Comparison of ENCODE assay signal across 17 cellular contexts in the genomic region with DNA sequence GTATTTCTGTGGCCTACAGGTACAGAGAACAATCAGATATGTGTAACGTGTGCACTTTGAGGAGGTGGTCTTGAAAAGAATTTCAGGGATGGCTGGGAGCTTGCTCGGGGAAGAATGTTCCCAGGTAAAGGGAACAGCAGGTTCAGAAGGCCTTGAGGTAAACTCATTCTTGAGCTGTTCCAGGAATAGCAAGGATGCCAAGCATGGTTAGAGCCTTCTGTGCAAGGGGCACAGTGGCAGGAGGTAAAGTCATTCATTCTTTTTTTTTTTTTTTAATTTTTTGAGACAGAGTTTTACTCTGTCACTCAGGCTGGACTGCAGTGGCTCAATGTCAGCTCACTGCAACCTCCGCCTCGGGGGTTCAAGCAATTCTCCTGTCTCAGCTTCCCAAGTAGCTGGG. TPM values are rescaled to one million over a fixed set of nuclear protein-coding genes. Genes with fewer than 3 reads are reported as not detected.
DNase-seq lines count a peak whose midpoint lies in the region; ATAC-seq and TF ChIP-seq lines count a peak whose summit lies in the region.
"Had no signal": no experiment of that assay in that cellular context is flagged by ENCODE, and none has a peak within 500 bp of the region (broad histone marks: within the 10 kb centered on the region; RNA-seq: fewer than 3 reads in every experiment).

No MANE protein-coding gene starts in this region.

- peaks cover 0 to 10% of the 10 kb centered on the region in 2 experiments for H3K4me1 ChIP-seq in trophoblast cell (ENCODE audit: control insufficient read depth in 1 of 2, insufficient read depth in 2 of 2, low read length in 2 of 2)
- peaks cover 5% of the 10 kb centered on the region for H3K4me1 ChIP-seq in CD8-positive, alpha-beta memory T cell (ENCODE audit: insufficient read depth, low read length)

- H3K36me3 Mint-ChIP-seq in T-helper 17 cell (ENCODE audit: low read depth) (peaks cover 2% of the 10 kb centered on the region), Calu3 (ENCODE audit: insufficient read depth, unreplicated experiment) (peaks cover 12% of the 10 kb centered on the region)
- peaks cover 55% of the 10 kb centered on the region for H3K36me3 Mint-ChIP-seq in stimulated activated effector memory CD8-positive, alpha-beta T cell treated with anti-CD3 and anti-CD28 coated beads, Interleukin-12 subunit alpha, Interleukin-12 subunit beta, amount 100 ng/mL, for 72 hours
- peaks cover 0 to 57% (median 6%) of the 10 kb centered on the region in 3 donors for H3K36me3 Mint-ChIP-seq in CD8-positive, alpha-beta memory T cell

- H3K4me1 Mint-ChIP-seq in T-helper 17 cell (peaks cover 40% of the 10 kb centered on the region), Calu3 (ENCODE audit: low read depth, unreplicated experiment) (peaks cover 10% of the 10 kb centered on the region)
- peaks cover 44% of the 10 kb centered on the region for H3K4me1 Mint-ChIP-seq in stimulated activated effector memory CD8-positive, alpha-beta T cell treated with anti-CD3 and anti-CD28 coated beads, Interleukin-12 subunit alpha, Interleukin-12 subunit beta, amount 100 ng/mL, for 72 hours
- peaks cover 40 to 60% (median 44%) of the 10 kb centered on the region in 3 donors for H3K4me1 Mint-ChIP-seq in CD8-positive, alpha-beta memory T cell

- H2BK5ac ChIP-seq in trophoblast cell (ENCODE audit: low read depth, low read length, poor library complexity) = no peak overlapping the region

- H3K4ac ChIP-seq in trophoblast cell (ENCODE audit: low read depth, low read length) = no peak overlapping the region

- peaks cover 4% of the 10 kb centered on the region for H3K79me2 ChIP-seq in trophoblast cell (ENCODE audit: control insufficient read depth, insufficient read depth, low read length, poor library complexity)

- H3K36me3 ChIP-seq in trophoblast cell (ENCODE audit: control insufficient read depth in 1 of 2, insufficient read depth in 2 of 2, low read length in 2 of 2) = peaks cover 4 to 6% of the 10 kb centered on the region in 2 experiments
- no peaks in the 10 kb centered on the region for H3K36me3 ChIP-seq in CD8-positive, alpha-beta memory T cell (ENCODE audit: insufficient read depth, low read length)

- no peaks in the 10 kb centered on the region for H3K27me3 Mint-ChIP-seq in T-helper 17 cell
- H3K27me3 Mint-ChIP-seq in Calu3 (ENCODE audit: unreplicated experiment) = no peaks in the 10 kb centered on the region
- no peaks in the 10 kb centered on the region for H3K27me3 Mint-ChIP-seq in CD8-positive, alpha-beta memory T cell
- H3K27me3 Mint-ChIP-seq: B cell; CD4-positive, alpha-beta T cell had no signal

- no peak overlapping the region for H4K8ac ChIP-seq in trophoblast cell (ENCODE audit: low read depth, low read length)

- no peak overlapping the region for H2AFZ ChIP-seq in trophoblast cell (ENCODE audit: insufficient read depth, low read length, poor library complexity)

- no peak overlapping the region for H3K4me3 Mint-ChIP-seq in T-helper 17 cell
- H3K4me3 Mint-ChIP-seq in stimulated activated effector memory CD8-positive, alpha-beta T cell treated with anti-CD3 and anti-CD28 coated beads, Interleukin-12 subunit alpha, Interleukin-12 subunit beta, amount 100 ng/mL, for 72 hours = no peak overlapping the region
- H3K4me3 Mint-ChIP-seq in Calu3 (ENCODE audit: low read depth, unreplicated experiment) = no peak overlapping the region
- H3K4me3 Mint-ChIP-seq in CD8-positive, alpha-beta memory T cell = no peak overlapping the region
- H3K4me3 Mint-ChIP-seq: B cell; CD4-positive, alpha-beta T cell; CD8-positive, alpha-beta T cell had no signal

- H4K91ac ChIP-seq in trophoblast cell (ENCODE audit: low read depth, low read length) = no peak overlapping the region

- no peak overlapping the region for H3K23ac ChIP-seq in trophoblast cell (ENCODE audit: low read length)

- no peak overlapping the region for H2BK12ac ChIP-seq in trophoblast cell (ENCODE audit: low read length)

- POLR2A ChIA-PET in CD8-positive, alpha-beta memory T cell (lab: Charles Lee) = no interaction called here

- H3K4me3 ChIP-seq in trophoblast cell (ENCODE audit: low read depth, low read length) = no peak overlapping the region
- no peak overlapping the region for H3K4me3 ChIP-seq in CD8-positive, alpha-beta memory T cell (ENCODE audit: low read length)
- H3K4me3 ChIP-seq: BLaER1 treated with 17β-estradiol and CSF1 and Interleukin-3, amounts not matched to agents 10 nM and 100 nM had no signal

- no CpG with 5 or more reads among the region's 4 CpGs for WGBS in trophoblast cell (ENCODE audit: extremely low coverage, insufficient coverage, insufficient read length)

- H4K12ac ChIP-seq in trophoblast cell (ENCODE audit: low read depth, low read length) = no peak overlapping the region

- no peaks in the 10 kb centered on the region for H3K9me3 ChIP-seq in T-helper 17 cell (ENCODE audit: control insufficient read depth, low read length, poor library complexity, severe bottlenecking)
- H3K9me3 ChIP-seq in trophoblast cell (ENCODE audit: insufficient read depth, low read depth, low read length) = no peaks in the 10 kb centered on the region
- no peaks in the 10 kb centered on the region for H3K9me3 ChIP-seq in CD8-positive, alpha-beta memory T cell (ENCODE audit: low read length)
- H3K9me3 ChIP-seq: BLaER1 treated with 17β-estradiol and CSF1 and Interleukin-3, amounts not matched to agents 10 nM and 100 nM had no signal

- CTCF ChIA-PET in Calu3 (lab: Charles Lee) = no interaction called here
- CTCF ChIA-PET in CD8-positive, alpha-beta memory T cell (lab: Charles Lee) = no interaction called here

- DNase-seq in T-helper 17 cell = no peak
- peak; percentile 72 to 88 for DNase-seq in trophoblast cell
- DNase-seq in stimulated activated effector memory CD8-positive, alpha-beta T cell treated with anti-CD3 and anti-CD28 coated beads, Interleukin-12 subunit alpha, Interleukin-12 subunit beta, amount 100 ng/mL, for 72 hours (ENCODE audit: low spot score in 2 of 2) = no peak
- no peak for DNase-seq in Calu3
- DNase-seq in CD8-positive, alpha-beta memory T cell = no peak
- no peak for DNase-seq in hepatic stellate cell (ENCODE audit: low spot score)
- DNase-seq: 8988T; ACHN; CD4-positive, alpha-beta T cell; CD8-positive, alpha-beta T cell; COR-L47; DMS79 treated with DMSO at 0.1 percent for 48 hours; GF-D8 had no signal

- no peak for TF ChIP-seq CTCF in Calu3 (IDR thresholded peaks at IDR 0.05; ENCODE audit: unreplicated experiment)

- no peak overlapping the region for H2BK120ac ChIP-seq in trophoblast cell (ENCODE audit: insufficient read depth, low read length, poor library complexity)

- no peak overlapping the region for H3K27ac ChIP-seq in trophoblast cell (ENCODE audit: low read depth, low read length)
- H3K27ac ChIP-seq in CD8-positive, alpha-beta memory T cell (ENCODE audit: low read depth, low read length) = no peak overlapping the region
- H3K27ac ChIP-seq: BLaER1 treated with 17β-estradiol and CSF1 and Interleukin-3, amounts not matched to agents 10 nM and 100 nM; C4-2B had no signal

- no peaks in the 10 kb centered on the region for H3K79me1 ChIP-seq in trophoblast cell (ENCODE audit: low read length)

- no peak overlapping the region for H2AK5ac ChIP-seq in trophoblast cell (ENCODE audit: low read length)

- no peak overlapping the region for H3K14ac ChIP-seq in trophoblast cell (ENCODE audit: low read length)

- H3K18ac ChIP-seq in trophoblast cell (ENCODE audit: low read length) = no peak overlapping the region

- intact Hi-C loops in Calu3 (cut with micrococcal nuclease; ENCODE audit: unreplicated experiment) = no loop called here

- H3K4me2 ChIP-seq in trophoblast cell (ENCODE audit: low read length) = no peak overlapping the region
- H3K4me2 ChIP-seq: BLaER1 treated with 17β-estradiol and CSF1 and Interleukin-3, amounts not matched to agents 10 nM and 100 nM had no signal

- H3K27ac Mint-ChIP-seq in T-helper 17 cell (peak overlapping the region; percentile 77), Calu3 (ENCODE audit: unreplicated experiment) (no peak overlapping the region)
- peak overlapping the region; percentile 38 for H3K27ac Mint-ChIP-seq in stimulated activated effector memory CD8-positive, alpha-beta T cell treated with anti-CD3 and anti-CD28 coated beads, Interleukin-12 subunit alpha, Interleukin-12 subunit beta, amount 100 ng/mL, for 72 hours
- H3K27ac Mint-ChIP-seq in CD8-positive, alpha-beta memory T cell = peak overlapping the region in 1 of 8 donors; percentile 30
- H3K27ac Mint-ChIP-seq: B cell; CD4-positive, alpha-beta T cell; CD8-positive, alpha-beta T cell had no signal

- no peak for ATAC-seq in T-helper 17 cell
- ATAC-seq in stimulated activated effector memory CD8-positive, alpha-beta T cell treated with anti-CD3 and anti-CD28 coated beads, Interleukin-12 subunit alpha, Interleukin-12 subunit beta, amount 100 ng/mL, for 72 hours = no peak
- ATAC-seq: CD8-positive, alpha-beta T cell had no signal

- no TSS peak for BruUV-seq in Calu3 (replicated peaks; lab: Mats Ljungman, UMichigan)

- no peaks in the 10 kb centered on the region for H3K9me3 Mint-ChIP-seq in stimulated activated effector memory CD8-positive, alpha-beta T cell treated with anti-CD3 and anti-CD28 coated beads, Interleukin-12 subunit alpha, Interleukin-12 subunit beta, amount 100 ng/mL, for 72 hours
- no peaks in the 10 kb centered on the region for H3K9me3 Mint-ChIP-seq in Calu3 (ENCODE audit: low read depth, unreplicated experiment)
- no peaks in the 10 kb centered on the region for H3K9me3 Mint-ChIP-seq in CD8-positive, alpha-beta memory T cell
- H3K9me3 Mint-ChIP-seq: CD4-positive, alpha-beta T cell; CD8-positive, alpha-beta T cell had no signal

- H3K27me3 ChIP-seq in trophoblast cell (ENCODE audit: insufficient read depth, low read length) = no peaks in the 10 kb centered on the region
- no peaks in the 10 kb centered on the region for H3K27me3 ChIP-seq in CD8-positive, alpha-beta memory T cell (ENCODE audit: insufficient read depth, low read length, poor library complexity, severe bottlenecking)
- H3K27me3 ChIP-seq: BLaER1 treated with 17β-estradiol and CSF1 and Interleukin-3, amounts not matched to agents 10 nM and 100 nM had no signal

- no peak overlapping the region for H3K9ac ChIP-seq in trophoblast cell (ENCODE audit: low read length)
- H3K9ac ChIP-seq: BLaER1 treated with 17β-estradiol and CSF1 and Interleukin-3, amounts not matched to agents 10 nM and 100 nM had no signal

RNA-seq across cellular contexts. Expression of a gene that starts 10.0 kb away (rescaled TPM):
- total RNA-seq in T-helper 17 cell (10 to 100 TPM; 34.3 to 36.8 TPM), Calu3 (2022) (26.1 and 28.1 TPM in 2 replicates)
- 43.2 and 44.4 TPM in 2 replicates for polyA plus RNA-seq in trophoblast cell (2013)
- 10 to 100 TPM; 35.7 to 40.6 TPM for total RNA-seq in CD8-positive, alpha-beta memory T cell
- polyA plus RNA-seq in CD8-positive, alpha-beta memory T cell = 13.7 TPM

RNA-seq across cellular contexts. Expression of a gene that starts 45.7 kb away (rescaled TPM):
- total RNA-seq in T-helper 17 cell (1 to 10 TPM in 1 of 2 donors, not detected in 1; 1.1 TPM), Calu3 (2022) (0.83 TPM in 1 of 2 replicates, not detected in the other)
- polyA plus RNA-seq in trophoblast cell (2013) = 0.22 and 0.44 TPM in 2 replicates
- not detected for total RNA-seq in CD8-positive, alpha-beta memory T cell
- not detected for polyA plus RNA-seq in CD8-positive, alpha-beta memory T cell
- total RNA-seq: A673; B cell; CD8-positive, alpha-beta T cell had no signal

Comparison
In these comparisons a context has a peak if more than half of its experiments do, and no peak if none do; other contexts are left out.
1. DNase-seq: peak in trophoblast cell (2 of 2); none in T-helper 17 cell (0 of 3), stimulated activated effector memory CD8-positive, alpha-beta T cell treated with anti-CD3 and anti-CD28 coated beads, Interleukin-12 subunit alpha, Interleukin-12 subunit beta, amount 100 ng/mL, for 72 hours (0 of 2), Calu3 (single experiment), CD8-positive, alpha-beta memory T cell (0 of 5) and hepatic stellate cell (single experiment).